In genomic region chr2:121902171-121902591, GRCh38 we compare ENCODE assay signal across 10 cellular contexts.
DNase-seq lines count a peak whose midpoint lies in the region; ATAC-seq, FAIRE-seq and TF ChIP-seq lines count a peak whose summit lies in the region.
"Had no signal": no experiment of that assay in that cellular context is flagged by ENCODE, and none has a peak within 500 bp of the region (broad histone marks: within the 10 kb centered on the region; RNA-seq: fewer than 3 reads in every experiment).

No MANE protein-coding gene starts in this region.

- H3K4me2 ChIP-seq in K562 (ENCODE audit: insufficient read depth, low read length): peak overlapping the region; percentile 73

- no peaks in the 10 kb centered on the region for H3K9me3 Mint-ChIP-seq in nephron progenitor cell

- H3K27me3 ChIP-seq in K562 (ENCODE audit: control insufficient read depth in 2 of 2, insufficient read depth in 2 of 2, low read length in 2 of 2): peaks cover 0 to 26% of the 10 kb centered on the region in 2 experiments; a peak in 2 of 5 replicates

- in situ Hi-C loops in K562 (cut with MboI) (no loop called here), KBM-7 (cut with MboI; ENCODE audit: low pct_unique_long_range_greater_than_20kb, low sequenced_read_pairs) (no loop called here)

- H3K9ac ChIP-seq in K562 (ENCODE audit: insufficient read depth in 1 of 2, low read depth in 2 of 2, low read length in 2 of 2): peak overlapping the region; percentile 54 to 82; a peak in 3 of 4 replicates

- no peak overlapping the region for H3K4me3 Mint-ChIP-seq in nephron progenitor cell

- peak; percentile 48 for ATAC-seq in HG03439 (IDR thresholded peaks at IDR 0.05; ENCODE audit: unreplicated experiment)
- peak; percentile 80 for ATAC-seq in K562

- no peak for TF ChIP-seq POLR2A in K562 (conservative IDR thresholded peaks at IDR 0.05)

- no peak overlapping the region for H3K27ac ChIP-seq in K562 (ENCODE audit: extremely low read depth, low read depth, low read length)
- H3K27ac ChIP-seq: esophagus squamous epithelium, HL-60, thoracic aorta had no signal

- peaks cover 0 to 10% of the 10 kb centered on the region in 2 experiments; a peak in 2 of 5 replicates for H3K4me1 ChIP-seq in K562 (replicated peaks in 1 of 2; ENCODE audit: control insufficient read depth in 2 of 2, insufficient read depth in 2 of 2, low read length in 2 of 2)
- H3K4me1 ChIP-seq: esophagus squamous epithelium had no signal

- peak overlapping the region; percentile 29 for H3K4me3 ChIP-seq in K562
- H3K4me3 ChIP-seq: esophagus squamous epithelium had no signal

- POLR2A ChIA-PET in K562 (lab: Yijun Ruan, JAX): interaction anchor here (0.6 to 1.0 kb wide), 4 partner anchors 20 to 249 kb away, joined by 3 to 4 read pairs (median 3); no protein-coding TSS in a partner anchor

- TF ChIP-seq EP300 in K562 (IDR thresholded peaks at IDR 0.05; ENCODE audit: low read length): no peak

- BruUV-seq in K562 (replicated peaks; lab: Mats Ljungman, UMichigan): no TSS peak

- intact Hi-C loops in K562 (cut with micrococcal nuclease): loop anchor here (5.0 kb wide), 1 partner anchor 70 kb away; no protein-coding TSS in a partner anchor

- H3K79me2 ChIP-seq in K562 (ENCODE audit: control insufficient read depth, insufficient read depth, low read length): no peaks in the 10 kb centered on the region

- H3K36me3 ChIP-seq in K562 (ENCODE audit: control insufficient read depth, insufficient read depth, low read length): no peaks in the 10 kb centered on the region
- H3K36me3 ChIP-seq: esophagus squamous epithelium, thoracic aorta had no signal

- no peaks in the 10 kb centered on the region for H3K36me3 Mint-ChIP-seq in nephron progenitor cell (ENCODE audit: low read depth)

- WGBS in K562 (ENCODE audit: insufficient coverage, low coverage, missing lambda C conversion rate): under 1% methylated on average over 18 of the region's 18 CpGs

- H3K27ac Mint-ChIP-seq in nephron progenitor cell: peak overlapping the region; percentile 51

- TF ChIP-seq CTCF in K562 (IDR thresholded peaks at IDR 0.05 in 2 of 3, conservative IDR thresholded peaks at IDR 0.05 in 1 of 3; ENCODE audit: insufficient read depth in 2 of 3, low read depth in 1 of 3, low read length in 3 of 3): peak; percentile 46 to 59 (median 49)
- TF ChIP-seq CTCF in nephron progenitor cell (IDR thresholded peaks at IDR 0.05): no peak

- no peaks in the 10 kb centered on the region for H3K9me3 ChIP-seq in K562 (replicated peaks; ENCODE audit: control insufficient read depth, insufficient read depth, low read depth, low read length)
- H3K9me3 ChIP-seq: esophagus squamous epithelium, thoracic aorta had no signal

- FAIRE-seq in K562 (lab: Jason Lieb, UNC): peak; percentile 79

- CTCF ChIA-PET in K562 (lab: Yijun Ruan, JAX; ENCODE audit: low intra/inter-chr PET ratio): no interaction called here

- TF ChIP-seq RAD21 in K562 (CRISPR knock-in tag; conservative IDR thresholded peaks at IDR 0.05 in 1 of 2, IDR thresholded peaks at IDR 0.05 in 1 of 2): peak; percentile 38 to 61; a peak in 3 of 4 replicates

- H3K4me1 Mint-ChIP-seq in nephron progenitor cell: peaks cover 14% of the 10 kb centered on the region

- peaks cover 12% of the 10 kb centered on the region for H3K27me3 Mint-ChIP-seq in nephron progenitor cell (ENCODE audit: low read depth, poor library complexity)

- no peaks in the 10 kb centered on the region for H3K9me1 ChIP-seq in K562 (ENCODE audit: control insufficient read depth, insufficient read depth, low read length)

- 0 out of 2 replicates have a peak, but pooled peaks cover 2% of the 10 kb centered on the region for H4K20me1 ChIP-seq in K562 (replicated peaks; ENCODE audit: control insufficient read depth, insufficient read depth, low read length)

- DNase-seq in GM03348 (ENCODE audit: low spot score) (peak; percentile 82), K562 (ENCODE audit: extremely low read depth in 1 of 4, low spot score in 3 of 4) (peak; percentile 65 to 76 (median 71)), nephron progenitor cell (no peak), islet precursor cell (no peak), NCI-H2171 (lab: John Stamatoyannopoulos, UW) (no peak), KBM-7 (no peak)
- DNase-seq: esophagus squamous epithelium had no signal

- H2AFZ ChIP-seq in K562 (ENCODE audit: low read depth, low read length): peak overlapping the region; percentile 83

TF ChIP-seq in K562, 482 proteins besides CTCF, POLR2A, EP300 and RAD21 (continues in another document):
- TF ChIP-seq SMC3 (conservative IDR thresholded peaks at IDR 0.05; ENCODE audit: insufficient read depth, low read depth, low read length) (0 out of 2 replicates have a peak, but pooled peaks have one; percentile 19), PTTG1 (tag; IDR thresholded peaks at IDR 0.05; ENCODE audit: low read depth) (no peak), VEZF1 (CRISPR knock-in tag; IDR thresholded peaks at IDR 0.05) (no peak), HOXB6 (CRISPR knock-in tag; IDR thresholded peaks at IDR 0.05; ENCODE audit: borderline replicate concordance) (no peak), ZFP1 (CRISPR knock-in tag; IDR thresholded peaks at IDR 0.05) (no peak), RCOR1 (IDR thresholded peaks at IDR 0.05; ENCODE audit: borderline replicate concordance in 1 of 2, low read depth in 2 of 2, low read length in 2 of 2) (peak in 1 of 2 experiments; percentile 38; a peak in 1 of 4 replicates), L3MBTL2 (IDR thresholded peaks at IDR 0.05) (peak; percentile 64), RFX5 (IDR thresholded peaks at IDR 0.05; ENCODE audit: low read depth, low read length) (no peak), EGR1 (conservative IDR thresholded peaks at IDR 0.05) (peak; percentile 96)

Comparison
In these comparisons a context has a peak if more than half of its experiments do, and no peak if none do; other contexts are left out.
1. DNase-seq: peak in GM03348 (single experiment) and K562 (4 of 4); none in nephron progenitor cell (single experiment), islet precursor cell (single experiment), NCI-H2171 (single experiment) and KBM-7 (single experiment).